ENCODE assay signal across 11 cellular contexts in genomic region chr11:12287009-12287373, GRCh38.
DNase-seq lines count a peak whose midpoint lies in the region; ATAC-seq, FAIRE-seq and TF ChIP-seq lines count a peak whose summit lies in the region.
"Had no signal": no experiment of that assay in that cellular context is flagged by ENCODE, and none has a peak within 500 bp of the region (broad histone marks: within the 10 kb centered on the region; RNA-seq: fewer than 3 reads in every experiment).

No MANE protein-coding gene starts in this region.

- TF ChIP-seq RAD21 in A549 (conservative IDR thresholded peaks at IDR 0.05 in 1 of 2, IDR thresholded peaks at IDR 0.05 in 1 of 2) = no peak
- TF ChIP-seq RAD21 in Ishikawa (IDR thresholded peaks at IDR 0.05; ENCODE audit: low read depth) = no peak

- peak overlapping the region; percentile 94 to 99 for H3K27ac ChIP-seq in A549
- peak overlapping the region; percentile 41 for H3K27ac ChIP-seq in endodermal cell (ENCODE audit: low read depth, low read length)

- POLR2A ChIA-PET in A549 (lab: Yijun Ruan, JAX) = interaction anchor here (0.9 to 1.2 kb wide), 3 partner anchors 90 to 886 kb away, joined by 3 to 8 read pairs (median 4); partner anchors contain the start of gene PARVA

- no peak for TF ChIP-seq CTCF in A549 (IDR thresholded peaks at IDR 0.05)
- no peak for TF ChIP-seq CTCF in endodermal cell (conservative IDR thresholded peaks at IDR 0.05)

- TF ChIP-seq POLR2A in A549 (IDR thresholded peaks at IDR 0.05; ENCODE audit: low read length) = no peak

- peak; percentile 58 to 76 for ATAC-seq in A549
- no peak for ATAC-seq in GM18520 (IDR thresholded peaks at IDR 0.05; ENCODE audit: unreplicated experiment)

- H3K9me3 ChIP-seq in A549 = no peaks in the 10 kb centered on the region
- no peaks in the 10 kb centered on the region for H3K9me3 ChIP-seq in endodermal cell (ENCODE audit: control insufficient read depth, low read length)

- 0% methylated on average over 2 of the region's 2 CpGs for WGBS in A549 (ENCODE audit: missing lambda C conversion rate)
- 7 to 27% methylated on average over 1 to 2 of the region's 2 CpGs for WGBS in endodermal cell (ENCODE audit: insufficient coverage in 1 of 2, insufficient read length in 1 of 2), 2 experiments

- H3K4me2 ChIP-seq in A549 = peak overlapping the region; percentile 76

- H3K27me3 ChIP-seq in endodermal cell (ENCODE audit: control insufficient read depth, insufficient read depth, low read length, poor library complexity, severe bottlenecking) = peaks cover 4% of the 10 kb centered on the region

- DNase-seq in A549 (ENCODE audit: low read depth in 1 of 2, low spot score in 1 of 2) (peak; percentile 86 to 87), endodermal cell (peak; percentile 80), middle frontal gyrus (ENCODE audit: extremely low spot score, low spot score) (peak; percentile 22), NCI-H1417 (lab: John Stamatoyannopoulos, UW) (no peak)
- no peak for DNase-seq in stimulated activated CD8-positive, alpha-beta memory T cell treated with anti-CD3 and anti-CD28 coated beads, Interleukin-4, amount 100 ng/mL, for 48 hours
- DNase-seq in effector CD8-positive, alpha-beta T cell (lab: John Stamatoyannopoulos, UW) = no peak
- DNase-seq: CD4-positive, alpha-beta memory T cell; stimulated activated CD4-positive, alpha-beta T cell treated with anti-CD3 and anti-CD28 coated beads, Interleukin-4, amount 100 ng/mL, for 24 hours had no signal

- no peak overlapping the region for H3K9ac ChIP-seq in endodermal cell (ENCODE audit: extremely low read depth, low read length, poor library complexity, severe bottlenecking)

- H3K27me3 Mint-ChIP-seq in endodermal cell (ENCODE audit: insufficient read depth) = peaks cover 6% of the 10 kb centered on the region

- H3K4me1 ChIP-seq in A549 (peaks cover 53% of the 10 kb centered on the region), endodermal cell (ENCODE audit: control insufficient read depth, insufficient read depth, low read length) (peaks cover 3% of the 10 kb centered on the region)

- CTCF ChIA-PET in A549 (lab: Yijun Ruan, JAX) = interaction anchor here (0.6 to 23.8 kb wide), 17 partner anchors 12 to 676 kb away, joined by 3 to 664 read pairs (median 5); no protein-coding TSS in a partner anchor

- no peak overlapping the region for H3K27ac Mint-ChIP-seq in endodermal cell
- H3K27ac Mint-ChIP-seq: CD4-positive, alpha-beta memory T cell; dendritic cell treated with granulocyte-macrophage colony-stimulating factor and Interleukin-4, amounts not matched to agents 40 ng/mL and 50 ng/mL, for 4 days had no signal

- no peaks in the 10 kb centered on the region for H3K36me3 ChIP-seq in endodermal cell (ENCODE audit: control insufficient read depth, insufficient read depth, low read length)

- peak; percentile 84 for FAIRE-seq in A549 (lab: Jason Lieb, UNC)

- no peak overlapping the region for H3K4me3 Mint-ChIP-seq in endodermal cell
- H3K4me3 Mint-ChIP-seq: CD4-positive, alpha-beta memory T cell; dendritic cell treated with granulocyte-macrophage colony-stimulating factor and Interleukin-4, amounts not matched to agents 40 ng/mL and 50 ng/mL, for 4 days had no signal

- H3K4me1 Mint-ChIP-seq in endodermal cell = peaks cover 6% of the 10 kb centered on the region

- no peaks in the 10 kb centered on the region for H3K36me3 Mint-ChIP-seq in endodermal cell (ENCODE audit: low read depth)

- H3K9me3 Mint-ChIP-seq in endodermal cell = no peaks in the 10 kb centered on the region
- H3K9me3 Mint-ChIP-seq: CD4-positive, alpha-beta memory T cell; dendritic cell treated with granulocyte-macrophage colony-stimulating factor and Interleukin-4, amounts not matched to agents 40 ng/mL and 50 ng/mL, for 4 days had no signal

- peak overlapping the region; percentile 25 for H3K4me3 ChIP-seq in A549
- no peak overlapping the region for H3K4me3 ChIP-seq in endodermal cell (ENCODE audit: low read length)

- TF ChIP-seq EP300 in A549 (IDR thresholded peaks at IDR 0.05) = peak in 1 of 2 experiments; percentile 11; a peak in 1 of 5 replicates
- TF ChIP-seq EP300 in Ishikawa (IDR thresholded peaks at IDR 0.05; ENCODE audit: borderline replicate concordance) = peak; percentile 68; the same call in 1 of the 2 replicates

TF ChIP-seq in A549, 52 proteins besides CTCF, POLR2A, EP300 and RAD21:
- TF ChIP-seq CBX8 (IDR thresholded peaks at IDR 0.05) (no peak), JUN (IDR thresholded peaks at IDR 0.05) (0 out of 5 replicates have a peak, but pooled peaks of 1 of the 2 experiments have one; percentile 18), FOSL2 (IDR thresholded peaks at IDR 0.05) (no peak), FOSL2 (CRISPR knock-in tag; IDR thresholded peaks at IDR 0.05) (peak; percentile 76)

TF ChIP-seq in Ishikawa, 13 proteins besides CTCF, POLR2A, EP300 and RAD21:
- TF ChIP-seq YY1 (IDR thresholded peaks at IDR 0.05; ENCODE audit: low read depth) (no peak), TEAD4 (IDR thresholded peaks at IDR 0.05) (peak; percentile 80), ZBTB7A (IDR thresholded peaks at IDR 0.05; ENCODE audit: low read depth) (0 out of 2 replicates have a peak, but pooled peaks have one; percentile 28), TCF12 (IDR thresholded peaks at IDR 0.05; ENCODE audit: low read depth) (peak; percentile 69)

Comparison
In these comparisons a context has a peak if more than half of its experiments do, and no peak if none do; other contexts are left out.
1. DNase-seq: peak in A549 (2 of 2), endodermal cell (single experiment) and middle frontal gyrus (single experiment); none in stimulated activated CD8-positive, alpha-beta memory T cell treated with anti-CD3 and anti-CD28 coated beads, Interleukin-4, amount 100 ng/mL, for 48 hours (single experiment), effector CD8-positive, alpha-beta T cell (single experiment) and NCI-H1417 (0 of 3).